In the genomic region with DNA sequence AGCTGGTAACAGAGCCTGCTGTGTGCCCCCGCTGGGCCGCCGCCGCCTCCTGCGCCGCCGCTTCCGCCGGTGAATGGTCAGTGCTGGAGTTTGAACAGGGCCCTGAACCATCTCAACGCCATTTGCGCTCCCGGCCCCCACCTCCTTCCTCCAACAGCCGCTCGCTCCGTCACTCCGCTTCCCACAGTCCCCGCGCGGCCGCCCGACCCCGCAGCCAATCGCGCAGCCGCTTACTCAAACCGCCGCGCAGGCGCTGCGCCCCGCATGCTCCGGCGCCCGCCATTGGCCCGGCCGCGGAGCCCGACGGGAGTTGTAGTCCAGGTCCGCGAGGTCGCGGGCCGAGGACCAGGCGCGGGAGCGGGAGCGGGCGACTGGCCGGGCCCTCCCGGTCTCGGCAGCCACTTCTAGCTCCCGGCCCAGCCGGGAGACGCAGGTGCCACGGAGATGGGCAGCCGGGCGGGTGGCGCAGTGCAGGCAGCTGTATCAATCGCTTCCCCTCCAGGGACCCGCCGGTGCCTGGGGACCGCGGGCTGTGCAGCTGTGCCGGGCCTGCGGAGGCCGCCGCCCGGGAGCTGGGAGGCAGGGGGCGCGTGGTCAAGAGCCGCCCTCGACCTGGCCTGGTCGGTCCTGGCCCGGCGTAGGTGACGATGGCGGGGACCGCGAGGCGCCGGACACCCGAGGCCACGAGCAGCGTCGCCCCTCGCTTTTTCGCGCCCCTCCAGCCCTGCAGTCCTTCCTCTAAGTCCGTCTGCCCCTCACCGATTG, we compare ENCODE assay signal across 8 cellular contexts. TPM values are rescaled to one million over a fixed set of nuclear protein-coding genes. Genes with fewer than 3 reads are reported as not detected.
DNase-seq lines count a peak whose midpoint lies in the region; ATAC-seq and TF ChIP-seq lines count a peak whose summit lies in the region.

A gene with protein sequence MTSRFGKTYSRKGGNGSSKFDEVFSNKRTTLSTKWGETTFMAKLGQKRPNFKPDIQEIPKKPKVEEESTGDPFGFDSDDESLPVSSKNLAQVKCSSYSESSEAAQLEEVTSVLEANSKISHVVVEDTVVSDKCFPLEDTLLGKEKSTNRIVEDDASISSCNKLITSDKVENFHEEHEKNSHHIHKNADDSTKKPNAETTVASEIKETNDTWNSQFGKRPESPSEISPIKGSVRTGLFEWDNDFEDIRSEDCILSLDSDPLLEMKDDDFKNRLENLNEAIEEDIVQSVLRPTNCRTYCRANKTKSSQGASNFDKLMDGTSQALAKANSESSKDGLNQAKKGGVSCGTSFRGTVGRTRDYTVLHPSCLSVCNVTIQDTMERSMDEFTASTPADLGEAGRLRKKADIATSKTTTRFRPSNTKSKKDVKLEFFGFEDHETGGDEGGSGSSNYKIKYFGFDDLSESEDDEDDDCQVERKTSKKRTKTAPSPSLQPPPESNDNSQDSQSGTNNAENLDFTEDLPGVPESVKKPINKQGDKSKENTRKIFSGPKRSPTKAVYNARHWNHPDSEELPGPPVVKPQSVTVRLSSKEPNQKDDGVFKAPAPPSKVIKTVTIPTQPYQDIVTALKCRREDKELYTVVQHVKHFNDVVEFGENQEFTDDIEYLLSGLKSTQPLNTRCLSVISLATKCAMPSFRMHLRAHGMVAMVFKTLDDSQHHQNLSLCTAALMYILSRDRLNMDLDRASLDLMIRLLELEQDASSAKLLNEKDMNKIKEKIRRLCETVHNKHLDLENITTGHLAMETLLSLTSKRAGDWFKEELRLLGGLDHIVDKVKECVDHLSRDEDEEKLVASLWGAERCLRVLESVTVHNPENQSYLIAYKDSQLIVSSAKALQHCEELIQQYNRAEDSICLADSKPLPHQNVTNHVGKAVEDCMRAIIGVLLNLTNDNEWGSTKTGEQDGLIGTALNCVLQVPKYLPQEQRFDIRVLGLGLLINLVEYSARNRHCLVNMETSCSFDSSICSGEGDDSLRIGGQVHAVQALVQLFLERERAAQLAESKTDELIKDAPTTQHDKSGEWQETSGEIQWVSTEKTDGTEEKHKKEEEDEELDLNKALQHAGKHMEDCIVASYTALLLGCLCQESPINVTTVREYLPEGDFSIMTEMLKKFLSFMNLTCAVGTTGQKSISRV (N-terminal part only) (minus strand): TSS at position 173 of the 765 bp plus-strand sequence. CDS start 3,723 bp downstream, outside the sequence.

- CTCF ChIA-PET in AG04449 (lab: Yijun Ruan, JAX) = interaction anchor here (0.8 to 2.0 kb wide), 2 partner anchors 120 to 122 kb away, joined by 3 to 11 read pairs; no protein-coding TSS in a partner anchor

- peak; percentile 19 for DNase-seq in AG04449 (ENCODE audit: low read depth, low spot score)
- DNase-seq in NCI-H2196 (lab: John Stamatoyannopoulos, UW; ENCODE audit: unreplicated experiment) = peak; percentile 87
- peak; percentile 94 for DNase-seq in WERI-Rb-1
- peak; percentile 95 to 96 for DNase-seq in breast epithelium (ENCODE audit: low spot score in 2 of 2)

- H3K9me3 ChIP-seq in WERI-Rb-1 (ENCODE audit: severe bottlenecking) = no peaks in the 10 kb centered on the region
- H3K9me3 ChIP-seq in breast epithelium = no peaks in the 10 kb centered on the region
- no peaks in the 10 kb centered on the region for H3K9me3 ChIP-seq in iPS-18c (ENCODE audit: control insufficient read depth, insufficient read depth, low read length)
- H3K9me3 ChIP-seq in skeletal muscle tissue (ENCODE audit: control insufficient read depth in 3 of 3, low read length in 3 of 3) = no peaks in the 10 kb centered on the region

- H3K4me1 ChIP-seq in breast epithelium (peaks cover 0 to 21% of the 10 kb centered on the region in 2 donors), skeletal muscle tissue (ENCODE audit: control insufficient read depth in 3 of 3, insufficient read depth in 3 of 3, low read length in 3 of 3) (peaks cover 21 to 36% (median 27%) of the 10 kb centered on the region in 3 donors)

- intact Hi-C loops in breast epithelium (cut with DNase I; ENCODE audit: low total_unique reads) = no loop called here

- peaks cover 37% of the 10 kb centered on the region for H3K36me3 ChIP-seq in WERI-Rb-1
- no peaks in the 10 kb centered on the region for H3K36me3 ChIP-seq in breast epithelium
- peaks cover 0 to 5% (median 4%) of the 10 kb centered on the region in 3 donors for H3K36me3 ChIP-seq in skeletal muscle tissue (ENCODE audit: control insufficient read depth in 3 of 3, insufficient read depth in 3 of 3, low read length in 3 of 3)

- H3K27me3 ChIP-seq in WERI-Rb-1 (ENCODE audit: insufficient read depth, low read depth, severe bottlenecking) = no peaks in the 10 kb centered on the region
- no peaks in the 10 kb centered on the region for H3K27me3 ChIP-seq in breast epithelium
- H3K27me3 ChIP-seq in skeletal muscle tissue (ENCODE audit: control insufficient read depth in 3 of 3, insufficient read depth in 3 of 3, low read length in 3 of 3) = no peaks in the 10 kb centered on the region

- peak within 1 kb of the TSS; percentile 92 to 93 (median 93) for H3K9ac ChIP-seq in skeletal muscle tissue (ENCODE audit: low read depth in 1 of 3, low read length in 3 of 3)

- ATAC-seq in GM18873 (IDR thresholded peaks at IDR 0.05; ENCODE audit: low FRiP score, unreplicated experiment) (peak; percentile 93), HG03135 (IDR thresholded peaks at IDR 0.05; ENCODE audit: unreplicated experiment) (peak; percentile 95)

- TF ChIP-seq CTCF in AG04449 (IDR thresholded peaks at IDR 0.05; ENCODE audit: insufficient read depth, low read length, missing control alignments) (peak; percentile 6), WERI-Rb-1 (IDR thresholded peaks at IDR 0.05; ENCODE audit: low read depth, low read length) (no peak), breast epithelium (IDR thresholded peaks at IDR 0.05) (no peak)

- peak; percentile 43 for TF ChIP-seq POLR2A in breast epithelium (IDR thresholded peaks at IDR 0.05)

- peak within 1 kb of the TSS; percentile 95 for H3K27ac ChIP-seq in WERI-Rb-1
- peak within 1 kb of the TSS; percentile 99 for H3K27ac ChIP-seq in breast epithelium
- H3K27ac ChIP-seq in skeletal muscle tissue (ENCODE audit: low read depth, low read length) = peak within 1 kb of the TSS; percentile 98

- peak within 1 kb of the TSS; percentile 80 for H3K4me3 ChIP-seq in AG04449 (ENCODE audit: low read depth, low read length)
- peak within 1 kb of the TSS; percentile 98 for H3K4me3 ChIP-seq in WERI-Rb-1 (ENCODE audit: low read depth, low read length)
- H3K4me3 ChIP-seq in breast epithelium = peak within 1 kb of the TSS; percentile 96 to 98 (median 97)
- H3K4me3 ChIP-seq in iPS-18c (ENCODE audit: insufficient read depth, low read depth, low read length) = peak within 1 kb of the TSS; percentile 87
- H3K4me3 ChIP-seq in skeletal muscle tissue (ENCODE audit: low read length in 3 of 3) = peak within 1 kb of the TSS; percentile 86 to 93 (median 89)

- POLR2A ChIA-PET in AG04449 (lab: Yijun Ruan, JAX) = interaction anchor here (1.2 to 1.6 kb wide), 2 partner anchors 9 to 122 kb away, joined by 4 to 5 read pairs; no protein-coding TSS in a partner anchor

RNA-seq across cellular contexts. Expression of the gene that starts here (rescaled TPM):
- total RNA-seq in breast epithelium (10 to 100 TPM; 39.8 to 65.0 (median 49.5) TPM), skeletal muscle tissue (45.4 TPM)

Comparison
In these comparisons a context has a peak if more than half of its experiments do, and no peak if none do; other contexts are left out.
1. Peak in every context shown above with its lines: DNase-seq, ATAC-seq, H3K4me3 ChIP-seq and H3K27ac ChIP-seq.
2. DNase-seq: peak in every context shown above with its lines; median percentile 96 in breast epithelium; 94 in WERI-Rb-1; 87 in NCI-H2196; 19 in AG04449.